Comparison of ENCODE assay signal across 16 cellular contexts in the genomic region with DNA sequence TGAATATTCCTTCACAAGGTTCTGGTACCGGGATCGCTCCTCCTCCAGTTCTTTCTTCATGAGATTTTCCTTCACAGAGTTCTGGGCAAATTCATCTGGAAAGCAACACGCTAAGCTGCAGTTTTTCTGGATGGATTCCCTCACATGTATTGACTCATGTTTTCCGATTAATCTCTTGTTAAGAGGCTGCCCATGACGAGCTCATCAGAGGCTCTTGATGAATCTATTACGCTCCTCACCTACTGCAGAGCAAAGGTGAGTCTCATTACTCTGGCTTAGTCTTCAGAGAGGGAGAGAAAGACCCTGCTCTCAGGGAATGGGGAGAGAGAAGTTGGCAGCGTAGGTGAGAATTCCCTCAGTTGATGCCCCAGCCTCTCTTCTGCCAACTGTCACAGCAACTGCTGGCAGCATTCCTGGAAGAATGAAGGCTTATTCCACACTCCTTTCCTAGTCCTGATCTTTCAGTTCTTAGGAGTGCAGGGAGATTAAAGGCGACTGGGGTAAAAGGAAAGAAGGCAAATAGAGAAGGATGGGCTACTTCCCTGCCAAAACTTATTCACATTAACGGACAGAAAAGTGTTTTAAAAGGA.
"Had no signal": no experiment of that assay in that cellular context is flagged by ENCODE, and none has a peak within 500 bp of the region (broad histone marks: within the 10 kb centered on the region; RNA-seq: fewer than 3 reads in every experiment).

No MANE protein-coding gene starts in this region.

- H3K4me1 Mint-ChIP-seq: natural killer cell, T-helper 17 cell had no signal

- H3K36me3 Mint-ChIP-seq: activated naive CD8-positive, alpha-beta T cell treated with anti-CD3 and anti-CD28 coated beads for 36 hours; natural killer cell had no signal

- DNase-seq: activated CD4-positive, alpha-beta T cell treated with anti-CD3 and anti-CD28 coated beads, Interleukin-2, amount 50 U/mL, for 48 hours; activated naive CD8-positive, alpha-beta T cell treated with anti-CD3 and anti-CD28 coated beads for 36 hours; activated T-cell treated with anti-CD3 and anti-CD28 coated beads, Interleukin-2, amount 50 U/mL, for 1 hour; colonic mucosa; heart right ventricle; natural killer cell; retina; stimulated activated CD4-positive, alpha-beta T cell treated with anti-CD3 and anti-CD28 coated beads, Interleukin-15, amount 100 ng/mL, for 24 hours; stimulated activated CD4-positive, alpha-beta T cell treated with anti-CD3 and anti-CD28 coated beads, Interleukin-4, amount 100 ng/mL, for 24 hours; stimulated activated naive CD4-positive, alpha-beta T cell; T-helper 17 cell; transverse colon; WERI-Rb-1 had no signal

- H3K27me3 ChIP-seq: colonic mucosa, esophagus muscularis mucosa, transverse colon, vagina had no signal

- H3K27ac Mint-ChIP-seq: activated naive CD8-positive, alpha-beta T cell treated with anti-CD3 and anti-CD28 coated beads for 36 hours; natural killer cell; T-helper 17 cell had no signal

- H3K4me3 Mint-ChIP-seq: activated naive CD8-positive, alpha-beta T cell treated with anti-CD3 and anti-CD28 coated beads for 36 hours; natural killer cell; T-helper 17 cell had no signal

- H3K36me3 ChIP-seq: colonic mucosa, esophagus muscularis mucosa, heart right ventricle, WERI-Rb-1 had no signal

- H3K27ac ChIP-seq: colonic mucosa, esophagus muscularis mucosa, heart right ventricle, skin epidermis, transverse colon, vagina, WERI-Rb-1 had no signal

- H3K9me3 Mint-ChIP-seq: activated naive CD8-positive, alpha-beta T cell treated with anti-CD3 and anti-CD28 coated beads for 36 hours; natural killer cell had no signal

- H3K9me3 ChIP-seq: colonic mucosa, esophagus muscularis mucosa, heart right ventricle, transverse colon, vagina had no signal

- H3K4me1 ChIP-seq: colonic mucosa, esophagus muscularis mucosa, heart right ventricle, transverse colon, vagina had no signal

- H3K4me3 ChIP-seq: colonic mucosa, esophagus muscularis mucosa, heart right ventricle, skin epidermis, transverse colon, vagina had no signal

- ATAC-seq: heart right ventricle, natural killer cell, T-helper 17 cell had no signal
